ENCODE assay signal across 8 cellular contexts in genomic region chrX:40152706-40153334, GRCh38. TPM values are rescaled to one million over a fixed set of nuclear protein-coding genes. Genes with fewer than 3 reads are reported as not detected.
DNase-seq lines count a peak whose midpoint lies in the region; ATAC-seq, FAIRE-seq and TF ChIP-seq lines count a peak whose summit lies in the region.

No MANE protein-coding gene starts in this region.

- peak overlapping the region; percentile 38 for H3K4ac ChIP-seq in H1 (replicated peaks; ENCODE audit: insufficient read length, low read depth, low read length)

- no peak for TF ChIP-seq CTCF in Peyer's patch (IDR thresholded peaks at IDR 0.05)
- TF ChIP-seq CTCF in H1 (IDR thresholded peaks at IDR 0.05; ENCODE audit: control extremely low read depth in 1 of 3, insufficient read depth in 1 of 3, low read depth in 1 of 3, low read length in 3 of 3) = no peak

- H3K4me3 ChIP-seq in Peyer's patch (peak overlapping the region; percentile 35 to 59 (median 50)), H1 (ENCODE audit: extremely low read depth in 1 of 4, insufficient read depth in 2 of 4, low read depth in 3 of 4, low read length in 4 of 4) (peak overlapping the region; percentile 36 to 86 (median 37)), urinary bladder (ENCODE audit: low read depth, low read length) (peak overlapping the region; percentile 15)

- TF ChIP-seq POLR2A in Peyer's patch (IDR thresholded peaks at IDR 0.05) (no peak), H1 (IDR thresholded peaks at IDR 0.05; ENCODE audit: control extremely low read depth in 1 of 2, low read depth in 2 of 2, low read length in 2 of 2) (no peak)

- 4% methylated on average over 22 of the region's 50 CpGs; no CpG with 5 or more reads in 1 of the 2 experiments for WGBS in H1 (ENCODE audit: extremely low coverage in 1 of 2, insufficient coverage in 1 of 2, insufficient read length in 1 of 2, insufficient replicate concordance in 2 of 2, low coverage in 1 of 2, low lambda C conversion rate in 2 of 2, missing lambda C conversion rate in 1 of 2), 2 experiments
- 4% methylated on average over 50 of the region's 50 CpGs for WGBS in urinary bladder

- peak overlapping the region; percentile 71; the same call in 1 of the 2 replicates for H4K8ac ChIP-seq in H1 (ENCODE audit: extremely low read depth, insufficient read depth, low read length)

- H3K27me3 ChIP-seq in Peyer's patch (no peaks in the 10 kb centered on the region), H1 (replicated peaks in 1 of 4; ENCODE audit: control insufficient read depth in 3 of 4, extremely low read depth in 1 of 4, insufficient read depth in 3 of 4, low read length in 3 of 4) (peaks cover 8 to 44% (median 35%) of the 10 kb centered on the region in 4 experiments)

- H2AFZ ChIP-seq in H1 (ENCODE audit: low read length) = no peak overlapping the region

- no peak overlapping the region for H3K14ac ChIP-seq in H1 (ENCODE audit: insufficient read length)

- peak overlapping the region; percentile 59 for H3K4me3 Mint-ChIP-seq in activated CD8-positive, alpha-beta memory T cell treated with anti-CD3 and anti-CD28 coated beads, Interleukin-2, amount 10 ng/mL, durations not matched to agents 7 days and 5 days

- H3K23ac ChIP-seq in H1 (ENCODE audit: insufficient read length) = no peak overlapping the region

- H3K9me3 Mint-ChIP-seq in activated CD8-positive, alpha-beta memory T cell treated with anti-CD3 and anti-CD28 coated beads, Interleukin-2, amount 10 ng/mL, durations not matched to agents 7 days and 5 days (ENCODE audit: low read depth) = no peaks in the 10 kb centered on the region

- H3K27ac Mint-ChIP-seq in activated CD8-positive, alpha-beta memory T cell treated with anti-CD3 and anti-CD28 coated beads, Interleukin-2, amount 10 ng/mL, durations not matched to agents 7 days and 5 days = no peak overlapping the region

- peak overlapping the region in 1 of 4 experiments; percentile 39; a peak in 1 of 7 replicates for H3K9ac ChIP-seq in H1 (replicated peaks in 1 of 4; ENCODE audit: extremely low read depth in 1 of 4, low read depth in 3 of 4, low read length in 3 of 4)

- H2BK120ac ChIP-seq in H1 (replicated peaks; ENCODE audit: low read depth, low read length) = no peak overlapping the region

- no peak for TF ChIP-seq EP300 in H1 (IDR thresholded peaks at IDR 0.05; ENCODE audit: borderline replicate concordance in 1 of 2, low read depth in 2 of 2, low read length in 2 of 2)

- H2BK12ac ChIP-seq in H1 (ENCODE audit: low read depth, low read length) = peak overlapping the region; percentile 50; the same call in 1 of the 2 replicates

- no peak overlapping the region for H4K5ac ChIP-seq in H1 (ENCODE audit: insufficient read length, low read depth, low read length)

- H4K20me1 ChIP-seq in H1 (replicated peaks in 1 of 2; ENCODE audit: control insufficient read depth in 1 of 2, insufficient read depth in 2 of 2, low read length in 2 of 2) = peaks cover 0 to 5% of the 10 kb centered on the region in 2 experiments

- no peak overlapping the region for H2BK15ac ChIP-seq in H1 (ENCODE audit: low read length)

- no peak overlapping the region for H2AK5ac ChIP-seq in H1 (ENCODE audit: low read depth, low read length)

- peaks cover 0 to 17% (median 8%) of the 10 kb centered on the region in 4 donors for H3K4me1 ChIP-seq in Peyer's patch
- H3K4me1 ChIP-seq in H1 (replicated peaks in 1 of 4; ENCODE audit: control insufficient read depth in 3 of 4, insufficient read depth in 4 of 4, low read length in 3 of 4) = peaks cover 8 to 29% (median 18%) of the 10 kb centered on the region in 4 experiments
- no peaks in the 10 kb centered on the region for H3K4me1 ChIP-seq in urinary bladder (ENCODE audit: insufficient read depth)

- H3K36me3 ChIP-seq in Peyer's patch = no peaks in the 10 kb centered on the region
- H3K36me3 ChIP-seq in H1 (ENCODE audit: control insufficient read depth in 2 of 4, insufficient read depth in 4 of 4, low read length in 3 of 4) = no peaks in the 10 kb centered on the region
- no peaks in the 10 kb centered on the region for H3K36me3 ChIP-seq in urinary bladder (ENCODE audit: insufficient read depth)

- peak overlapping the region in 3 of 4 donors; percentile 53 to 79 (median 70) for H3K27ac ChIP-seq in Peyer's patch
- no peak overlapping the region for H3K27ac ChIP-seq in H1 (ENCODE audit: low read depth, low read length)
- peak overlapping the region; percentile 32 for H3K27ac ChIP-seq in urinary bladder (ENCODE audit: low read depth)

- CTCF ChIA-PET in activated CD8-positive, alpha-beta memory T cell treated with anti-CD3 and anti-CD28 coated beads, Interleukin-2, amount 10 ng/mL, durations not matched to agents 7 days and 5 days (lab: Charles Lee) = interaction anchor here (0.7 to 1.4 kb wide), 4 partner anchors 17 to 421 kb away, joined by 3 to 4 read pairs (median 4); partner anchors contain the start of gene BCOR
- CTCF ChIA-PET in H1 (lab: Charles Lee; ENCODE audit: partially characterized antibody) = interaction anchor here (1.4 kb wide), 2 partner anchors 13 to 15 kb away, joined by 3 read pairs; no protein-coding TSS in a partner anchor

- no peaks in the 10 kb centered on the region for H3K27me3 Mint-ChIP-seq in activated CD8-positive, alpha-beta memory T cell treated with anti-CD3 and anti-CD28 coated beads, Interleukin-2, amount 10 ng/mL, durations not matched to agents 7 days and 5 days

- H2BK20ac ChIP-seq in H1 (ENCODE audit: low read length) = no peak overlapping the region

- peak overlapping the region; percentile 48 for H3K18ac ChIP-seq in H1 (ENCODE audit: extremely low read depth, low read length)

- H3K36me3 Mint-ChIP-seq in activated CD8-positive, alpha-beta memory T cell treated with anti-CD3 and anti-CD28 coated beads, Interleukin-2, amount 10 ng/mL, durations not matched to agents 7 days and 5 days = no peaks in the 10 kb centered on the region

- TF ChIP-seq RAD21 in H1 (IDR thresholded peaks at IDR 0.05 in 1 of 2, conservative IDR thresholded peaks at IDR 0.05 in 1 of 2; ENCODE audit: low read depth in 2 of 2, low read length in 2 of 2) = no peak

- H3K4me2 ChIP-seq in H1 (ENCODE audit: insufficient read depth in 1 of 2, low read depth in 2 of 2, low read length in 2 of 2) = peak overlapping the region; percentile 71 to 92

- peak; percentile 21 for ATAC-seq in activated CD8-positive, alpha-beta memory T cell treated with anti-CD3 and anti-CD28 coated beads, Interleukin-2, amount 10 ng/mL, durations not matched to agents 7 days and 5 days
- ATAC-seq in GM19455 (IDR thresholded peaks at IDR 0.05; ENCODE audit: unreplicated experiment) (no peak), GM21723 (IDR thresholded peaks at IDR 0.05; ENCODE audit: unreplicated experiment) (no peak)

- H3K23me2 ChIP-seq in H1 (ENCODE audit: low read depth, low read length) = peaks cover 29% of the 10 kb centered on the region; the same call in 1 of the 2 replicates

- no peaks in the 10 kb centered on the region for H3K79me1 ChIP-seq in H1 (ENCODE audit: low read depth, low read length)

- FAIRE-seq in H1 (lab: Jason Lieb, UNC) = no peak

- no peak for DNase-seq in activated CD8-positive, alpha-beta memory T cell treated with anti-CD3 and anti-CD28 coated beads, Interleukin-2, amount 10 ng/mL, durations not matched to agents 7 days and 5 days
- DNase-seq in activated CD8-positive, alpha-beta memory T cell treated with anti-CD3 and anti-CD28 coated beads, Interleukin-2, amount 50 U/mL, for 4 hours = no peak
- DNase-seq in Peyer's patch (peak in 1 of 3 donors; percentile 54), H1 (ENCODE audit: low read depth in 1 of 2, low spot score in 2 of 2) (no peak), mucosa of gallbladder (ENCODE audit: low spot score) (peak; percentile 53)

- POLR2A ChIA-PET in H1 (lab: Charles Lee; ENCODE audit: partially characterized antibody) = interaction anchor here (0.8 to 20.0 kb wide), 9 partner anchors 7 to 76 kb away, joined by 3 to 509 read pairs (median 5); partner anchors contain the start of gene BCOR

- peaks cover 7% of the 10 kb centered on the region for H3K4me1 Mint-ChIP-seq in activated CD8-positive, alpha-beta memory T cell treated with anti-CD3 and anti-CD28 coated beads, Interleukin-2, amount 10 ng/mL, durations not matched to agents 7 days and 5 days

- H3K79me2 ChIP-seq in H1 (ENCODE audit: control insufficient read depth in 1 of 2, insufficient read depth in 2 of 2, low read length in 2 of 2) = no peaks in the 10 kb centered on the region; a peak in 1 of 4 replicates

- H3K9me3 ChIP-seq in Peyer's patch (peaks cover 0 to 2% (median 0%) of the 10 kb centered on the region in 4 donors), H1 (ENCODE audit: insufficient read depth in 2 of 2, low read depth in 1 of 2, low read length in 1 of 2) (no peaks in the 10 kb centered on the region)

- peak overlapping the region; percentile 85 for H4K91ac ChIP-seq in H1 (replicated peaks; ENCODE audit: insufficient read length, low read length)

- H2BK5ac ChIP-seq in H1 (ENCODE audit: low read depth, low read length) = no peak overlapping the region; the same call in 1 of the 2 replicates

- no peak overlapping the region for H3K56ac ChIP-seq in H1 (replicated peaks; ENCODE audit: insufficient read length, low read depth, low read length)

TF ChIP-seq in H1, 55 proteins besides CTCF, POLR2A, EP300 and RAD21:
- TF ChIP-seq E2F6 (IDR thresholded peaks at IDR 0.05) = 0 out of 2 replicates have a peak, but pooled peaks have one; percentile 2
- no peak for TF ChIP-seq HDAC6 (IDR thresholded peaks at IDR 0.05; ENCODE audit: low read depth, low read length)
TF ChIP-seq in H1: peak in this region for 1.

RNA-seq across cellular contexts. Expression of gene BCOR, which starts 55.1 kb away (rescaled TPM):
- total RNA-seq in activated CD8-positive, alpha-beta memory T cell treated with anti-CD3 and anti-CD28 coated beads, Interleukin-2, amount 10 ng/mL, durations not matched to agents 7 days and 5 days = 10 to 100 TPM; 43.9 to 58.0 TPM
- total RNA-seq in Peyer's patch (10 to 100 TPM; 19.8 to 32.2 (median 26.0) TPM), mucosa of gallbladder (25.8 TPM), urinary bladder (26.5 TPM)
- 50.8 and 54.7 TPM in 2 replicates for total RNA-seq in H1 (2021; fragmentation: NEBNext Ultra II Directional; extraction: Animal tissue kit (Norgen Biotek cat#: 25700))
- polyA plus RNA-seq in H1 (2011; rRNA removed) (25.0 and 38.7 TPM in 2 replicates), urinary bladder (20.8 TPM)
- 23.7 TPM for polyA plus RNA-seq in H1 (2011; cell fraction: cytosol; rRNA removed)
- 71.8 TPM for polyA plus RNA-seq in H1 (2011; cell fraction: nucleus; rRNA removed)
- polyA plus RNA-seq in H1 (2012, experiment 1 of 2) = 30.9 to 39.5 TPM (median 38.0 TPM) in 4 replicates
- polyA plus RNA-seq in H1 (2012, experiment 2 of 2) = 13.5 TPM
- polyA plus RNA-seq in H1 (2013, experiment 1 of 2) = 27.2 TPM
- polyA plus RNA-seq in H1 (2013, experiment 2 of 2) = 25.2 TPM
- 34.2 and 37.3 TPM in 2 replicates for polyA minus RNA-seq in H1 (2011; rRNA and poly(A)+ RNA removed)
- polyA minus RNA-seq in H1 (2011; cell fraction: cytosol; rRNA and poly(A)+ RNA removed) = 61.1 TPM
- polyA minus RNA-seq in H1 (2011; cell fraction: nucleus; rRNA and poly(A)+ RNA removed) = 51.4 TPM
